In genomic region chr13:99386911-99387788, GRCh38 we compare ENCODE assay signal across 8 cellular contexts.
DNase-seq lines count a peak whose midpoint lies in the region; ATAC-seq and TF ChIP-seq lines count a peak whose summit lies in the region.

No MANE protein-coding gene starts in this region.

- intact Hi-C loops in left ventricle myocardium superior (cut with micrococcal nuclease), result no loop called here

- ATAC-seq in HG03045 (IDR thresholded peaks at IDR 0.05; ENCODE audit: unreplicated experiment) (peak; percentile 64), left ventricle myocardium superior (no peak)

- TF ChIP-seq CTCF in GM12875 (IDR thresholded peaks at IDR 0.05; ENCODE audit: borderline replicate concordance, insufficient read depth, low read depth, low read length), result peak; percentile 92

- H3K4me3 ChIP-seq in GM12875 (ENCODE audit: low read depth, low read length), result no peak overlapping the region

- DNase-seq in RKO (ENCODE audit: low spot score) (peak; percentile 8), left ventricle myocardium superior (peak; percentile 69), DMS153 (lab: John Stamatoyannopoulos, UW) (no peak), NCI-H1092 (lab: John Stamatoyannopoulos, UW) (no peak)
- peak; percentile 93 for DNase-seq in activated effector memory CD4-positive, alpha-beta T cell treated with anti-CD3 and anti-CD28 coated beads, Interleukin-2, amount 50 U/mL, for 16 hours
- DNase-seq in stimulated activated CD4-positive, alpha-beta T cell treated with anti-CD3 and anti-CD28 coated beads, Interleukin-1b, Interleukin-23, amount 100 ng/mL, for 24 hours (ENCODE audit: low read depth in 4 of 4, low spot score in 1 of 4), result peak; percentile 65 to 80 (median 77)

Comparison
In these comparisons a context has a peak if more than half of its experiments do, and no peak if none do; other contexts are left out.
1. DNase-seq: peak in RKO (single experiment), activated effector memory CD4-positive, alpha-beta T cell treated with anti-CD3 and anti-CD28 coated beads, Interleukin-2, amount 50 U/mL, for 16 hours (single experiment), left ventricle myocardium superior (single experiment) and stimulated activated CD4-positive, alpha-beta T cell treated with anti-CD3 and anti-CD28 coated beads, Interleukin-1b, Interleukin-23, amount 100 ng/mL, for 24 hours (4 of 4); none in DMS153 (single experiment) and NCI-H1092 (single experiment).